Comparison of ENCODE assay signal across 8 cellular contexts in genomic region chr3:150925751-150926201, GRCh38. TPM values are rescaled to one million over a fixed set of nuclear protein-coding genes. Genes with fewer than 3 reads are reported as not detected.
DNase-seq lines count a peak whose midpoint lies in the region; TF ChIP-seq lines count a peak whose summit lies in the region.

No MANE protein-coding gene starts in this region.

- H3K27me3 Mint-ChIP-seq in HFFc6 (ENCODE audit: insufficient read depth) = peaks cover 26% of the 10 kb centered on the region

- no peaks in the 10 kb centered on the region for H3K36me3 Mint-ChIP-seq in HFFc6 (ENCODE audit: low read depth)

- H3K4me3 ChIP-seq in WERI-Rb-1 (ENCODE audit: low read depth, low read length) = no peak overlapping the region
- H3K4me3 ChIP-seq in mesenchymal stem cell (ENCODE audit: insufficient read depth in 1 of 2, low read depth in 1 of 2, low read length in 2 of 2) = no peak overlapping the region

- no peak overlapping the region for H2BK15ac ChIP-seq in mesenchymal stem cell (ENCODE audit: low read depth, poor library complexity, severe bottlenecking)

- H3K4me3 Mint-ChIP-seq in HFFc6 = no peak overlapping the region

- TF ChIP-seq CTCF in HFFc6 (IDR thresholded peaks at IDR 0.05) (peak; percentile 74), WERI-Rb-1 (IDR thresholded peaks at IDR 0.05; ENCODE audit: low read depth, low read length) (peak; percentile 74)

- H3K36me3 ChIP-seq in WERI-Rb-1 (no peaks in the 10 kb centered on the region), mesenchymal stem cell (ENCODE audit: control insufficient read depth in 1 of 2, insufficient read depth in 2 of 2, low read depth in 1 of 2, low read length in 2 of 2) (no peaks in the 10 kb centered on the region)

- DNase-seq in DMS153 treated with DMSO at 0.1 percent for 48 hours (lab: John Stamatoyannopoulos, UW; ENCODE audit: unreplicated experiment) (peak; percentile 39), DMS153 (lab: John Stamatoyannopoulos, UW) (no peak), HFFc6 (no peak), NCI-H1048 (lab: John Stamatoyannopoulos, UW) (peak; percentile 17), WERI-Rb-1 (peak; percentile 53), cerebellar cortex (ENCODE audit: low spot score) (peak; percentile 3), mesenchymal stem cell (peak; percentile 25)
- peak; percentile 23 for DNase-seq in stimulated activated CD8-positive, alpha-beta memory T cell treated with anti-CD3 and anti-CD28 coated beads, Interleukin-7, amount 100 ng/mL, for 48 hours (ENCODE audit: extremely low read depth in 1 of 2, low read depth in 1 of 2)

- no peak overlapping the region for H3K23ac ChIP-seq in mesenchymal stem cell (ENCODE audit: low read length in 2 of 2)

- no peak overlapping the region for H4K91ac ChIP-seq in mesenchymal stem cell (ENCODE audit: low read length)

- H3K18ac ChIP-seq in mesenchymal stem cell (ENCODE audit: low read depth in 1 of 2, low read length in 2 of 2) = no peak overlapping the region

- no peak overlapping the region for H2AK5ac ChIP-seq in mesenchymal stem cell (ENCODE audit: low read length, severe bottlenecking)

- no peak overlapping the region for H3K14ac ChIP-seq in mesenchymal stem cell (ENCODE audit: low read length in 2 of 2)

- no peak overlapping the region for H3K4ac ChIP-seq in mesenchymal stem cell (ENCODE audit: low read depth in 1 of 2, low read length in 2 of 2)

- H2BK120ac ChIP-seq in mesenchymal stem cell (ENCODE audit: low read depth, low read length) = no peak overlapping the region

- H3K4me2 ChIP-seq in mesenchymal stem cell (ENCODE audit: low read length, poor library complexity, severe bottlenecking) = no peak overlapping the region

- H2BK5ac ChIP-seq in mesenchymal stem cell (ENCODE audit: low read depth, low read length, poor library complexity, severe bottlenecking) = no peak overlapping the region

- H3K27me3 ChIP-seq in WERI-Rb-1 (ENCODE audit: insufficient read depth, low read depth, severe bottlenecking) (peaks cover 69% of the 10 kb centered on the region), mesenchymal stem cell (ENCODE audit: control insufficient read depth in 1 of 2, insufficient read depth in 1 of 2, low read length in 2 of 2) (peaks cover 18 to 72% of the 10 kb centered on the region in 2 experiments)

- 16% methylated on average over 14 of the region's 14 CpGs for WGBS in mesenchymal stem cell

- no peaks in the 10 kb centered on the region for H3K9me3 ChIP-seq in WERI-Rb-1 (ENCODE audit: severe bottlenecking)
- no peaks in the 10 kb centered on the region for H3K9me3 ChIP-seq in mesenchymal stem cell (ENCODE audit: control insufficient read depth, low read length)

- H3K27ac ChIP-seq in WERI-Rb-1 (no peak overlapping the region), mesenchymal stem cell (ENCODE audit: low read length, poor library complexity, severe bottlenecking) (no peak overlapping the region)

- no peaks in the 10 kb centered on the region for H3K9me3 Mint-ChIP-seq in HFFc6

- H2BK12ac ChIP-seq in mesenchymal stem cell (ENCODE audit: low read length in 2 of 2) = no peak overlapping the region

- H3K9ac ChIP-seq in mesenchymal stem cell (ENCODE audit: low read length) = no peak overlapping the region

- no peak overlapping the region for H3K27ac Mint-ChIP-seq in HFFc6

- no peaks in the 10 kb centered on the region for H3K79me1 ChIP-seq in mesenchymal stem cell (replicated peaks; ENCODE audit: low read length, poor library complexity, severe bottlenecking)

- H3K4me1 Mint-ChIP-seq in HFFc6 (ENCODE audit: low read depth) = no peaks in the 10 kb centered on the region

- peak overlapping the region; percentile 4 for H4K8ac ChIP-seq in mesenchymal stem cell (ENCODE audit: low read length)

- no peaks in the 10 kb centered on the region for H3K4me1 ChIP-seq in mesenchymal stem cell (ENCODE audit: control insufficient read depth, insufficient read depth, low read depth, low read length)

- no peak overlapping the region for H2AFZ ChIP-seq in mesenchymal stem cell (ENCODE audit: low read depth, low read length)

RNA-seq across cellular contexts. Expression of gene MINDY4B, which starts 20.5 kb away (rescaled TPM):
- total RNA-seq in HFFc6 (2021; fragmentation: NEBNext Ultra II Directional; extraction: Animal tissue kit (Norgen Biotek cat#: 25700)) = not detected
- polyA plus RNA-seq in mesenchymal stem cell (2013, experiment 1 of 2) = not detected
- polyA plus RNA-seq in mesenchymal stem cell (2013, experiment 2 of 2) = not detected

RNA-seq across cellular contexts. Expression of gene CLRN1, which starts 46.8 kb away (rescaled TPM):
- total RNA-seq in HFFc6 (2021; fragmentation: NEBNext Ultra II Directional; extraction: Animal tissue kit (Norgen Biotek cat#: 25700)) = not detected
- not detected for polyA plus RNA-seq in mesenchymal stem cell (2013, experiment 1 of 2)
- polyA plus RNA-seq in mesenchymal stem cell (2013, experiment 2 of 2) = not detected

Comparison
In these comparisons a context has a peak if more than half of its experiments do, and no peak if none do; other contexts are left out.
1. DNase-seq: peak in DMS153 treated with DMSO at 0.1 percent for 48 hours (single experiment), NCI-H1048 (single experiment), WERI-Rb-1 (single experiment), cerebellar cortex (single experiment), mesenchymal stem cell (single experiment) and stimulated activated CD8-positive, alpha-beta memory T cell treated with anti-CD3 and anti-CD28 coated beads, Interleukin-7, amount 100 ng/mL, for 48 hours (2 of 2); none in DMS153 (single experiment) and HFFc6 (single experiment).